ENCODE assay signal across 8 cellular contexts in genomic region chr10:23448802-23449570, GRCh38. TPM values are rescaled to one million over a fixed set of nuclear protein-coding genes. Genes with fewer than 3 reads are reported as not detected.
DNase-seq lines count a peak whose midpoint lies in the region; ATAC-seq and TF ChIP-seq lines count a peak whose summit lies in the region.

No MANE protein-coding gene starts in this region.

- no peaks in the 10 kb centered on the region for H3K27me3 Mint-ChIP-seq in CD4-positive, alpha-beta T cell
- no peaks in the 10 kb centered on the region for H3K27me3 Mint-ChIP-seq in activated naive CD8-positive, alpha-beta T cell treated with anti-CD3 and anti-CD28 coated beads, Interleukin-2, amount 50 U/mL, for 24 hours
- H3K27me3 Mint-ChIP-seq in Caco-2 (ENCODE audit: insufficient read depth, unreplicated experiment), result peaks cover 2% of the 10 kb centered on the region

- ATAC-seq in CD4-positive, alpha-beta T cell (ENCODE audit: poor library complexity), result peak; percentile 76
- ATAC-seq in GM19372 (IDR thresholded peaks at IDR 0.05; ENCODE audit: low read depth, unreplicated experiment) (peak; percentile 87), HG03175 (IDR thresholded peaks at IDR 0.05; ENCODE audit: unreplicated experiment) (peak; percentile 91), left colon (no peak)
- peak; percentile 83 for ATAC-seq in activated naive CD8-positive, alpha-beta T cell treated with anti-CD3 and anti-CD28 coated beads, Interleukin-2, amount 50 U/mL, for 24 hours

- H3K4me3 ChIP-seq in Caco-2 (ENCODE audit: low read depth, low read length), result no peak overlapping the region

- no peaks in the 10 kb centered on the region for H3K9me3 Mint-ChIP-seq in CD4-positive, alpha-beta T cell
- H3K9me3 Mint-ChIP-seq in activated naive CD8-positive, alpha-beta T cell treated with anti-CD3 and anti-CD28 coated beads, Interleukin-2, amount 50 U/mL, for 24 hours, result no peaks in the 10 kb centered on the region
- H3K9me3 Mint-ChIP-seq in Caco-2 (ENCODE audit: unreplicated experiment), result no peaks in the 10 kb centered on the region

- no peaks in the 10 kb centered on the region for H3K9me3 ChIP-seq in CD4-positive, alpha-beta T cell (ENCODE audit: control insufficient read depth, low read length)
- no peaks in the 10 kb centered on the region for H3K9me3 ChIP-seq in Caco-2

- BruUV-seq in Caco-2 (replicated peaks; lab: Mats Ljungman, UMichigan), result no TSS peak

- TF ChIP-seq CTCF in CD4-positive, alpha-beta T cell (IDR thresholded peaks at IDR 0.05), result no peak
- TF ChIP-seq CTCF in Caco-2 (IDR thresholded peaks at IDR 0.05; ENCODE audit: insufficient read depth in 1 of 2, low read depth in 1 of 2, low read length in 1 of 2, severe bottlenecking in 1 of 2, unreplicated experiment in 1 of 2), result no peak

- peak overlapping the region; percentile 79 for H3K27ac Mint-ChIP-seq in CD4-positive, alpha-beta T cell
- H3K27ac Mint-ChIP-seq in activated naive CD8-positive, alpha-beta T cell treated with anti-CD3 and anti-CD28 coated beads, Interleukin-2, amount 50 U/mL, for 24 hours, result peak overlapping the region; percentile 75
- H3K27ac Mint-ChIP-seq in Caco-2 (ENCODE audit: unreplicated experiment), result no peak overlapping the region

- no peaks in the 10 kb centered on the region for H3K27me3 ChIP-seq in CD4-positive, alpha-beta T cell (ENCODE audit: control insufficient read depth, insufficient read depth, low read length)
- no peaks in the 10 kb centered on the region for H3K27me3 ChIP-seq in Caco-2 (replicated peaks; ENCODE audit: control insufficient read depth, insufficient read depth, low read length)

- intact Hi-C loops in CD4-positive, alpha-beta T cell (cut with DNase I, micrococcal nuclease), result loop anchor here (1.0 to 10.0 kb wide), 4 partner anchors 9 to 1566 kb away; partner anchors contain the start of genes ENKUR (in 1 of the 2), MSRB2 (in 1 of the 2) and THNSL1 (in 1 of the 2)
- intact Hi-C loops in left colon (cut with DNase I, micrococcal nuclease) (no loop called here), Caco-2 (cut with micrococcal nuclease; ENCODE audit: unreplicated experiment) (no loop called here)

- no peak for DNase-seq in CD4-positive, alpha-beta T cell
- DNase-seq in activated naive CD8-positive, alpha-beta T cell treated with anti-CD3 and anti-CD28 coated beads, Interleukin-2, amount 50 U/mL, for 24 hours, result no peak
- DNase-seq in left colon (no peak), cerebellum (ENCODE audit: low spot score) (no peak), Caco-2 (no peak)
- no peak for DNase-seq in stimulated activated CD4-positive, alpha-beta T cell treated with anti-CD3 and anti-CD28 coated beads, Interleukin-2, amount 100 ng/mL, for 24 hours

- peaks cover 31% of the 10 kb centered on the region for H3K4me1 Mint-ChIP-seq in CD4-positive, alpha-beta T cell (ENCODE audit: low read depth)
- peaks cover 49% of the 10 kb centered on the region for H3K4me1 Mint-ChIP-seq in activated naive CD8-positive, alpha-beta T cell treated with anti-CD3 and anti-CD28 coated beads, Interleukin-2, amount 50 U/mL, for 24 hours
- H3K4me1 Mint-ChIP-seq in Caco-2 (ENCODE audit: low read depth, unreplicated experiment), result no peaks in the 10 kb centered on the region

- no peaks in the 10 kb centered on the region for H3K4me1 ChIP-seq in Caco-2

- H3K36me3 Mint-ChIP-seq in CD4-positive, alpha-beta T cell (ENCODE audit: low read depth), result peaks cover 30% of the 10 kb centered on the region
- peaks cover 15% of the 10 kb centered on the region for H3K36me3 Mint-ChIP-seq in activated naive CD8-positive, alpha-beta T cell treated with anti-CD3 and anti-CD28 coated beads, Interleukin-2, amount 50 U/mL, for 24 hours (ENCODE audit: low read depth)
- no peaks in the 10 kb centered on the region for H3K36me3 Mint-ChIP-seq in Caco-2 (ENCODE audit: insufficient read depth, unreplicated experiment)

- POLR2A ChIA-PET in CD4-positive, alpha-beta T cell (lab: Charles Lee), result interaction anchor here (1.6 kb wide), 1 partner anchor 10 kb away, joined by 11 read pairs; the partner anchor contains the start of gene OTUD1
- POLR2A ChIA-PET in Caco-2 (lab: Charles Lee), result no interaction called here

- no peaks in the 10 kb centered on the region for H3K36me3 ChIP-seq in Caco-2 (ENCODE audit: control insufficient read depth, insufficient read depth, low read length)

- H3K27ac ChIP-seq in CD4-positive, alpha-beta T cell (ENCODE audit: low read depth, low read length), result no peak overlapping the region

- CTCF ChIA-PET in CD4-positive, alpha-beta T cell (lab: Charles Lee), result interaction anchor here (0.8 kb wide), 1 partner anchor 134 kb away, joined by 3 read pairs; no protein-coding TSS in a partner anchor
- CTCF ChIA-PET in Caco-2 (lab: Charles Lee), result no interaction called here

- H3K4me3 Mint-ChIP-seq in CD4-positive, alpha-beta T cell, result no peak overlapping the region
- H3K4me3 Mint-ChIP-seq in activated naive CD8-positive, alpha-beta T cell treated with anti-CD3 and anti-CD28 coated beads, Interleukin-2, amount 50 U/mL, for 24 hours, result no peak overlapping the region
- no peak overlapping the region for H3K4me3 Mint-ChIP-seq in Caco-2 (ENCODE audit: unreplicated experiment)

RNA-seq across cellular contexts. Expression of gene OTUD1, which starts 10.1 kb away (rescaled TPM):
- total RNA-seq in CD4-positive, alpha-beta T cell, result 10 to 100 TPM; 94.5 to 94.8 TPM
- total RNA-seq in left colon (10 to 100 TPM; 10.2 to 23.0 TPM), cerebellum (10.3 TPM), Caco-2 (2022) (9.2 and 10.7 TPM in 2 replicates)

Comparison
In these comparisons a context has a peak if more than half of its experiments do, and no peak if none do; other contexts are left out.
1. intact Hi-C loops: an anchor here in CD4-positive, alpha-beta T cell (1.0 to 10.0 kb wide); none called in left colon and Caco-2.